28 cellular contexts compared by ENCODE assay signal in the genomic region with DNA sequence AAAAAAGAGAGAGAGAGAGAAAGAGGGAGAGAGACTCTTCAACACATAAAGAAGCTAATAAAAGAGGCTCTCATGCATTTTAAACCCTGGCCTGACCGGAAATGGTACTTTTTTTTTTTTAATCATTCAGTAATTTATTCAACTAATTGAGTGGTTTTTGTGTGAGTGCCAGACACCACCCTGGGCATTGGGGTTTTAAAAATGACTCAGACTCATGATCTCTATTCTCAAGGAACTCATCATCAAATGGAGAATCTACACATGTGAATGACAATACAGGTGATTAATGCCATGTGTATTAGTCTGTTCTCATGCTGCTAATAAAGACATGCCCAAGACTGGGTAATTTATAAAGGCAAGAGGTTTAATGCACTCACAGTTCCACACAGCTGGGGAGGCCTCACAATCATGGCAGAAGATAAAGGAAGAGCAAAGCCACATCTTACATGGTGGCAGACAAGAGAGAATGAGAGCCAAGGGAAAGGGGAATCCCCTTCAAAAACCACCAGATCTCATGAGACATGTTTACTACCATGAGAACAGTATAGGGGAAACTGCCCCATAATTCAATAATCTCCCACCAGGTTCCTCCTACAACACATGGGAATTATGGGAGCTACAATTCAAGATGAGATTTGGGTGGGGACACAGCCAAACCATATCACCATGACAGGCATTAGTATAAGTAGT.
"Had no signal": no experiment of that assay in that cellular context is flagged by ENCODE, and none has a peak within 500 bp of the region (broad histone marks: within the 10 kb centered on the region; RNA-seq: fewer than 3 reads in every experiment).

No MANE protein-coding gene starts in this region.

- H3K27me3 ChIP-seq: cardiac muscle cell had no signal

- ATAC-seq: activated T-helper 17 cell treated with anti-CD3 and anti-CD28 coated beads, Interleukin-2, amount 50 U/mL, for 72 hours; Panc1; Right ventricle myocardium inferior; T-cell had no signal

- H3K27ac Mint-ChIP-seq: activated B cell treated with CpG ODN at 0.5 μM for 24 hours; activated CD4-positive, alpha-beta memory T cell treated with anti-CD3 and anti-CD28 coated beads, Interleukin-2, amount 10 ng/mL, durations not matched to agents 7 days and 5 days; activated naive CD4-positive, alpha-beta T cell treated with anti-CD3 and anti-CD28 coated beads for 36 hours; activated naive CD8-positive, alpha-beta T cell; activated T-helper 17 cell treated with anti-CD3 and anti-CD28 coated beads, Interleukin-2, amount 50 U/mL, for 72 hours; T-cell had no signal

- H3K27me3 Mint-ChIP-seq: activated CD4-positive, alpha-beta memory T cell treated with anti-CD3 and anti-CD28 coated beads, Interleukin-2, amount 10 ng/mL, durations not matched to agents 7 days and 5 days; activated naive CD8-positive, alpha-beta T cell; activated T-helper 17 cell treated with anti-CD3 and anti-CD28 coated beads, Interleukin-2, amount 50 U/mL, for 72 hours had no signal

- H3K4me1 Mint-ChIP-seq: activated CD4-positive, alpha-beta memory T cell treated with anti-CD3 and anti-CD28 coated beads, Interleukin-2, amount 10 ng/mL, durations not matched to agents 7 days and 5 days; activated T-helper 17 cell treated with anti-CD3 and anti-CD28 coated beads, Interleukin-2, amount 50 U/mL, for 72 hours; T-cell had no signal

- H3K27ac ChIP-seq: cardiac muscle cell, SK-N-MC had no signal

- FAIRE-seq: astrocyte, TTC549 had no signal

- H3K4me3 ChIP-seq: cardiac muscle cell, SK-N-MC had no signal

- H3K36me3 Mint-ChIP-seq: activated naive CD8-positive, alpha-beta T cell; brain; T-cell had no signal

- H3K36me3 ChIP-seq: cardiac muscle cell had no signal

- H3K4me3 Mint-ChIP-seq: activated B cell treated with CpG ODN at 0.5 μM for 24 hours; activated CD4-positive, alpha-beta memory T cell treated with anti-CD3 and anti-CD28 coated beads, Interleukin-2, amount 10 ng/mL, durations not matched to agents 7 days and 5 days; activated naive CD4-positive, alpha-beta T cell treated with anti-CD3 and anti-CD28 coated beads for 36 hours; activated naive CD8-positive, alpha-beta T cell; activated T-helper 17 cell treated with anti-CD3 and anti-CD28 coated beads, Interleukin-2, amount 50 U/mL, for 72 hours; brain; T-cell had no signal

- DNase-seq: activated B cell treated with CpG ODN at 0.5 μM for 24 hours; activated CD4-positive, alpha-beta memory T cell treated with anti-CD3 and anti-CD28 coated beads, Interleukin-2, amount 10 ng/mL, durations not matched to agents 7 days and 5 days; activated CD4-positive, alpha-beta T cell treated with anti-CD3 and anti-CD28 coated beads, Interleukin-2, amount 50 U/mL, for 1 hour; activated gamma-delta T cell; activated naive CD4-positive, alpha-beta T cell treated with anti-CD3 and anti-CD28 coated beads for 36 hours; activated T-cell treated with anti-CD3 and anti-CD28 coated beads for 4 hours; activated T-cell treated with anti-CD3 and anti-CD28 coated beads, Interleukin-2, amount 50 U/mL, for 48 hours; amygdala; NCI-H1048; NCI-H1417 treated with DMSO at 0.1 percent for 48 hours; NCI-H2029; NCI-H345; NCI-H510A; NCI-H69; NK-92 treated with Interleukin-12 subunit alpha and Interleukin-12 subunit beta, amount 100 ng/mL, for 24 hours; OCI-M1; T-cell; T-helper 2 cell; T1000 had no signal
